Comparison of ENCODE assay signal across 10 cellular contexts in the genomic region with DNA sequence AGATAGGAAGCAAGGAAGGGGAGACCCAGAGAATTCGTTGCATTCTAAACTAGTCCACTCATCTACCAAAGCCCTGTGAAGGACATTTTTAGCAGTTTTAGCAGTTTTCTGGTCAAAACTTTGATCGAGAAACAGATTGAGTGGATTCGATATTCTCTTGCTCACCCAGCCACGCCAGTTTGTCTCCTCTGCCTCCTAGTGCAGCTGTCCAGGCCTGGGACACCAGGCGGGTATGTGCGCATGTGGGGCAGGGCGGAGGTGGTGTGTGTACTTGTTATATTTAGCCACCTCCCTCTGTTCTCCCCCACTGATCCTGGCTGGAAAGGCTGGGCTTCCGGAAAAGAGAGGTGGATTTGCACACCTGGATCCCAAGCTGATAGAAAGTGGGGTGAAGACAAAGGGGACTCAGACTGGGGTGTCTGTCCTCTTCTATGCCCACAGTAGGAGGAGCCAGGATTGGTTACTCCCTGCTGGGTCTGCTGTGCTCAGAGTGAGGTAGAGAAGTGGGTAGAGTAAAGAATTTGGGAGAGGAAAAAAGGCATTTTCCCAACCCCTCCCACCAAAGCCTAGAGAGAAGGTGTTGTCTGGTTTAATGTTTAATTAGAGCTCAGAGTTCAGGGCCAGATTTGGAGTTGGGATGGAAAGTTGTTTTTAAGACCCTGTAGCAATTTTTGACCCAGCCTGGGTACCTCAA. TPM values are rescaled to one million over a fixed set of nuclear protein-coding genes. Genes with fewer than 3 reads are reported as not detected.
A peak's percentile ranks its signal among the peaks of the same experiment; 100 is the strongest.
DNase-seq lines count a peak whose midpoint lies in the region; ATAC-seq, FAIRE-seq and TF ChIP-seq lines count a peak whose summit lies in the region.
"Had no signal": no experiment of that assay in that cellular context is flagged by ENCODE, and none has a peak within 500 bp of the region (broad histone marks: within the 10 kb centered on the region; RNA-seq: fewer than 3 reads in every experiment).

No MANE protein-coding gene starts in this region.

- H2BK12ac ChIP-seq in H1 (ENCODE audit: low read depth, low read length): 0 out of 2 replicates have a peak overlapping the region, but pooled peaks have one; percentile 50

- TF ChIP-seq RAD21 in H1 (IDR thresholded peaks at IDR 0.05 in 1 of 2, conservative IDR thresholded peaks at IDR 0.05 in 1 of 2; ENCODE audit: low read depth in 2 of 2, low read length in 2 of 2): no peak

- no peak overlapping the region for H4K5ac ChIP-seq in H1 (ENCODE audit: insufficient read length, low read depth, low read length)

- TF ChIP-seq CTCF in H1 (IDR thresholded peaks at IDR 0.05; ENCODE audit: control extremely low read depth in 1 of 3, insufficient read depth in 1 of 3, low read depth in 1 of 3, low read length in 3 of 3): no peak

- peaks cover 10 to 14% of the 10 kb centered on the region in 2 experiments for H4K20me1 ChIP-seq in H1 (replicated peaks in 1 of 2; ENCODE audit: control insufficient read depth in 1 of 2, insufficient read depth in 2 of 2, low read length in 2 of 2)

- DNase-seq in stimulated activated naive CD8-positive, alpha-beta T cell treated with anti-CD3 and anti-CD28 coated beads, Interleukin-15, Interleukin-2, amounts not matched to agents 100 U/mL and 50 U/mL, for 24 hours: no peak
- DNase-seq in H1 (ENCODE audit: low read depth in 1 of 2, low spot score in 2 of 2): no peak
- DNase-seq: DMS79 treated with DMSO at 0.1 percent for 48 hours, NCI-H774 had no signal

- H3K36me3 ChIP-seq in H1 (ENCODE audit: control insufficient read depth in 2 of 4, insufficient read depth in 4 of 4, low read length in 3 of 4) (no peaks in the 10 kb centered on the region), mucosa of rectum (ENCODE audit: control insufficient read depth in 2 of 2, insufficient read depth in 2 of 2, low read length in 2 of 2) (peaks cover 3 to 6% of the 10 kb centered on the region in 2 donors)

- H3K4me3 ChIP-seq in H1 (ENCODE audit: extremely low read depth in 1 of 4, insufficient read depth in 2 of 4, low read depth in 3 of 4, low read length in 4 of 4) (no peak overlapping the region), mucosa of rectum (ENCODE audit: low read length in 2 of 2) (peak overlapping the region; percentile 59 to 98)

- no peak for TF ChIP-seq EP300 in H1 (IDR thresholded peaks at IDR 0.05; ENCODE audit: borderline replicate concordance in 1 of 2, low read depth in 2 of 2, low read length in 2 of 2)

- FAIRE-seq in H1 (lab: Jason Lieb, UNC): no peak

- H3K27ac ChIP-seq in H1 (ENCODE audit: low read depth, low read length): no peak overlapping the region
- peak overlapping the region; percentile 86 for H3K27ac ChIP-seq in mucosa of rectum (ENCODE audit: low read depth in 2 of 2, low read length in 2 of 2)

- no peak overlapping the region for H2AFZ ChIP-seq in H1 (ENCODE audit: low read length)

- POLR2A ChIA-PET in H1 (lab: Charles Lee; ENCODE audit: partially characterized antibody): interaction anchor here (0.6 to 28.0 kb wide), 5 partner anchors 9 to 501 kb away, joined by 3 to 763 read pairs (median 5); a partner anchor contains a TSS

- H3K27ac Mint-ChIP-seq in stimulated activated naive CD8-positive, alpha-beta T cell treated with anti-CD3 and anti-CD28 coated beads, Interleukin-15, Interleukin-2, amounts not matched to agents 100 ng/mL and 50 ng/mL, for 24 hours: no peak overlapping the region

- H3K4me1 Mint-ChIP-seq in stimulated activated naive CD8-positive, alpha-beta T cell treated with anti-CD3 and anti-CD28 coated beads, Interleukin-15, Interleukin-2, amounts not matched to agents 100 ng/mL and 50 ng/mL, for 24 hours (ENCODE audit: low read depth): peaks cover 61% of the 10 kb centered on the region

- H3K14ac ChIP-seq in H1 (ENCODE audit: insufficient read length): no peak overlapping the region

- peaks cover 13% of the 10 kb centered on the region for H3K23me2 ChIP-seq in H1 (ENCODE audit: low read depth, low read length)

- peaks cover 11% of the 10 kb centered on the region for H3K27me3 Mint-ChIP-seq in stimulated activated naive CD8-positive, alpha-beta T cell treated with anti-CD3 and anti-CD28 coated beads, Interleukin-15, Interleukin-2, amounts not matched to agents 100 ng/mL and 50 ng/mL, for 24 hours

- peaks cover 0 to 27% (median 22%) of the 10 kb centered on the region in 4 experiments; a peak in 6 of 7 replicates for H3K4me1 ChIP-seq in H1 (replicated peaks in 1 of 4; ENCODE audit: control insufficient read depth in 3 of 4, insufficient read depth in 4 of 4, low read length in 3 of 4)
- H3K4me1 ChIP-seq in mucosa of rectum (ENCODE audit: control insufficient read depth in 2 of 2, insufficient read depth in 2 of 2, low read length in 2 of 2): peaks cover 57 to 69% of the 10 kb centered on the region in 2 donors

- H3K56ac ChIP-seq in H1 (replicated peaks; ENCODE audit: insufficient read length, low read depth, low read length): no peak overlapping the region

- no peak for TF ChIP-seq POLR2A in H1 (IDR thresholded peaks at IDR 0.05; ENCODE audit: control extremely low read depth in 1 of 2, low read depth in 2 of 2, low read length in 2 of 2)

- CTCF ChIA-PET in H1 (lab: Charles Lee; ENCODE audit: partially characterized antibody): interaction anchor here (1.1 to 42.4 kb wide), 5 partner anchors 8 to 868 kb away, joined by 3 to 1994 read pairs (median 8); a partner anchor contains a TSS

- no peak for ATAC-seq in stimulated activated naive CD8-positive, alpha-beta T cell treated with anti-CD3 and anti-CD28 coated beads, Interleukin-15, Interleukin-2, amounts not matched to agents 100 U/mL and 50 U/mL, for 24 hours
- ATAC-seq in GM18909 (IDR thresholded peaks at IDR 0.05; ENCODE audit: poor library complexity, unreplicated experiment) (no peak), GM19467 (IDR thresholded peaks at IDR 0.05; ENCODE audit: unreplicated experiment) (no peak), GM18511 (IDR thresholded peaks at IDR 0.05; ENCODE audit: unreplicated experiment) (no peak), HG02852 (IDR thresholded peaks at IDR 0.05; ENCODE audit: unreplicated experiment) (no peak)

- H3K4me2 ChIP-seq in H1 (ENCODE audit: insufficient read depth in 1 of 2, low read depth in 2 of 2, low read length in 2 of 2): no peak overlapping the region

- WGBS in H1 (ENCODE audit: extremely low coverage in 1 of 2, insufficient coverage in 1 of 2, insufficient read length in 1 of 2, insufficient replicate concordance in 2 of 2, low coverage in 1 of 2, low lambda C conversion rate in 2 of 2, missing lambda C conversion rate in 1 of 2), 2 experiments: 89% methylated on average over 8 of the region's 8 CpGs; no CpG with 5 or more reads in 1 of the 2 experiments

- no peaks in the 10 kb centered on the region for H3K9me3 ChIP-seq in H1 (ENCODE audit: insufficient read depth in 2 of 2, low read depth in 1 of 2, low read length in 1 of 2)
- H3K9me3 ChIP-seq in mucosa of rectum (ENCODE audit: control insufficient read depth in 2 of 2, low read length in 2 of 2): no peaks in the 10 kb centered on the region

- no peak overlapping the region for H4K8ac ChIP-seq in H1 (ENCODE audit: extremely low read depth, insufficient read depth, low read length)

- H3K36me3 Mint-ChIP-seq in stimulated activated naive CD8-positive, alpha-beta T cell treated with anti-CD3 and anti-CD28 coated beads, Interleukin-15, Interleukin-2, amounts not matched to agents 100 ng/mL and 50 ng/mL, for 24 hours (ENCODE audit: low read depth): peaks cover 37% of the 10 kb centered on the region

- H2BK20ac ChIP-seq in H1 (ENCODE audit: low read length): no peak overlapping the region

- H3K9ac ChIP-seq in H1 (replicated peaks in 1 of 4; ENCODE audit: extremely low read depth in 1 of 4, low read depth in 3 of 4, low read length in 3 of 4) (0 out of 7 replicates have a peak overlapping the region, but pooled peaks of 1 of the 4 experiments have one; percentile 2), mucosa of rectum (ENCODE audit: low read depth in 1 of 2, low read length in 2 of 2) (peak overlapping the region; percentile 61 to 74)

- peak overlapping the region; percentile 88; the same call in 1 of the 2 replicates for H2AK5ac ChIP-seq in H1 (ENCODE audit: low read depth, low read length)

- 0 out of 2 replicates have a peak overlapping the region, but pooled peaks have one; percentile 44 for H2BK5ac ChIP-seq in H1 (ENCODE audit: low read depth, low read length)

- no peak overlapping the region for H3K4ac ChIP-seq in H1 (replicated peaks; ENCODE audit: insufficient read length, low read depth, low read length)

- no peak overlapping the region for H3K23ac ChIP-seq in H1 (ENCODE audit: insufficient read length)

- H3K18ac ChIP-seq in H1 (ENCODE audit: extremely low read depth, low read length): no peak overlapping the region; the same call in 1 of the 2 replicates

- H3K79me2 ChIP-seq in H1 (ENCODE audit: control insufficient read depth in 1 of 2, insufficient read depth in 2 of 2, low read length in 2 of 2): peaks cover 0 to 8% of the 10 kb centered on the region in 2 experiments; a peak in 1 of 4 replicates

- no peak overlapping the region for H2BK120ac ChIP-seq in H1 (replicated peaks; ENCODE audit: low read depth, low read length)

- no peaks in the 10 kb centered on the region; the same call in none of the 2 replicates for H3K79me1 ChIP-seq in H1 (ENCODE audit: low read depth, low read length)

- no peak overlapping the region for H4K91ac ChIP-seq in H1 (replicated peaks; ENCODE audit: insufficient read length, low read length)

- H3K9me3 Mint-ChIP-seq in stimulated activated naive CD8-positive, alpha-beta T cell treated with anti-CD3 and anti-CD28 coated beads, Interleukin-15, Interleukin-2, amounts not matched to agents 100 ng/mL and 50 ng/mL, for 24 hours: no peaks in the 10 kb centered on the region

- H3K4me3 Mint-ChIP-seq in stimulated activated naive CD8-positive, alpha-beta T cell treated with anti-CD3 and anti-CD28 coated beads, Interleukin-15, Interleukin-2, amounts not matched to agents 100 ng/mL and 50 ng/mL, for 24 hours: peak overlapping the region; percentile 75

- peaks cover 0 to 2% (median 0%) of the 10 kb centered on the region in 4 experiments; a peak in 1 of 7 replicates for H3K27me3 ChIP-seq in H1 (replicated peaks in 1 of 4; ENCODE audit: control insufficient read depth in 3 of 4, extremely low read depth in 1 of 4, insufficient read depth in 3 of 4, low read length in 3 of 4)
- no peaks in the 10 kb centered on the region for H3K27me3 ChIP-seq in mucosa of rectum (ENCODE audit: control insufficient read depth in 2 of 2, insufficient read depth in 2 of 2, low read length in 2 of 2)

- H2BK15ac ChIP-seq in H1 (ENCODE audit: low read length): no peak overlapping the region

RNA-seq across cellular contexts. Expression of a gene that starts 3.8 kb away (rescaled TPM):
- total RNA-seq in H1 (2021; fragmentation: NEBNext Ultra II Directional; extraction: Animal tissue kit (Norgen Biotek cat#: 25700)): 46.8 and 48.0 TPM in 2 replicates
- polyA plus RNA-seq in H1 (2011; rRNA removed): 25.8 and 38.3 TPM in 2 replicates
- 33.6 TPM for polyA plus RNA-seq in H1 (2011; cell fraction: cytosol; rRNA removed)
- 78.1 TPM for polyA plus RNA-seq in H1 (2011; cell fraction: nucleus; rRNA removed)
- 36.7 to 43.4 TPM (median 39.1 TPM) in 4 replicates for polyA plus RNA-seq in H1 (2012, experiment 1 of 2)
- 56.7 TPM for polyA plus RNA-seq in H1 (2012, experiment 2 of 2)
- 34.7 TPM for polyA plus RNA-seq in H1 (2013, experiment 1 of 2)
- 32.6 TPM for polyA plus RNA-seq in H1 (2013, experiment 2 of 2)
- 15.1 and 20.9 TPM in 2 replicates for polyA minus RNA-seq in H1 (2011; rRNA and poly(A)+ RNA removed)
- polyA minus RNA-seq in H1 (2011; cell fraction: cytosol; rRNA and poly(A)+ RNA removed): 33.7 TPM
- 28.1 TPM for polyA minus RNA-seq in H1 (2011; cell fraction: nucleus; rRNA and poly(A)+ RNA removed)

RNA-seq across cellular contexts. Expression of a gene that starts 35.1 kb away (rescaled TPM):
- total RNA-seq in H1 (2021; fragmentation: NEBNext Ultra II Directional; extraction: Animal tissue kit (Norgen Biotek cat#: 25700)): 5.9 and 7.3 TPM in 2 replicates
- polyA plus RNA-seq in H1 (2011; rRNA removed): 10.6 and 12.0 TPM in 2 replicates
- 10.3 TPM for polyA plus RNA-seq in H1 (2011; cell fraction: cytosol; rRNA removed)
- polyA plus RNA-seq in H1 (2011; cell fraction: nucleus; rRNA removed): 27.7 TPM
- 5.9 to 11.9 TPM (median 8.7 TPM) in 4 replicates for polyA plus RNA-seq in H1 (2012, experiment 1 of 2)
- 6.4 TPM for polyA plus RNA-seq in H1 (2012, experiment 2 of 2)
- polyA plus RNA-seq in H1 (2013, experiment 1 of 2): 6.5 TPM
- polyA plus RNA-seq in H1 (2013, experiment 2 of 2): 6.3 TPM
- 11.9 TPM in 2 replicates for polyA minus RNA-seq in H1 (2011; rRNA and poly(A)+ RNA removed)
- 12.0 TPM for polyA minus RNA-seq in H1 (2011; cell fraction: cytosol; rRNA and poly(A)+ RNA removed)
- polyA minus RNA-seq in H1 (2011; cell fraction: nucleus; rRNA and poly(A)+ RNA removed): 15.1 TPM

RNA-seq across cellular contexts. Expression of a gene that starts 36.1 kb away (rescaled TPM):
- 52.4 and 54.7 TPM in 2 replicates for total RNA-seq in H1 (2021; fragmentation: NEBNext Ultra II Directional; extraction: Animal tissue kit (Norgen Biotek cat#: 25700))
- 34.1 and 43.5 TPM in 2 replicates for polyA plus RNA-seq in H1 (2011; rRNA removed)
- 30.7 TPM for polyA plus RNA-seq in H1 (2011; cell fraction: cytosol; rRNA removed)
- 122 TPM for polyA plus RNA-seq in H1 (2011; cell fraction: nucleus; rRNA removed)
- polyA plus RNA-seq in H1 (2012, experiment 1 of 2): 42.2 to 51.4 TPM (median 46.7 TPM) in 4 replicates
- polyA plus RNA-seq in H1 (2012, experiment 2 of 2): 37.7 TPM
- polyA plus RNA-seq in H1 (2013, experiment 1 of 2): 50.4 TPM
- 45.1 TPM for polyA plus RNA-seq in H1 (2013, experiment 2 of 2)
- polyA minus RNA-seq in H1 (2011; rRNA and poly(A)+ RNA removed): 43.0 and 47.3 TPM in 2 replicates
- 55.2 TPM for polyA minus RNA-seq in H1 (2011; cell fraction: cytosol; rRNA and poly(A)+ RNA removed)
- polyA minus RNA-seq in H1 (2011; cell fraction: nucleus; rRNA and poly(A)+ RNA removed): 107 TPM

RNA-seq across cellular contexts. Expression of a gene that starts 57.4 kb away (rescaled TPM):
- total RNA-seq in H1 (2021; fragmentation: NEBNext Ultra II Directional; extraction: Animal tissue kit (Norgen Biotek cat#: 25700)): 34.8 and 38.5 TPM in 2 replicates
- polyA plus RNA-seq in H1 (2011; rRNA removed): 98.2 and 117 TPM in 2 replicates
- 110 TPM for polyA plus RNA-seq in H1 (2011; cell fraction: cytosol; rRNA removed)
- 61.3 TPM for polyA plus RNA-seq in H1 (2011; cell fraction: nucleus; rRNA removed)
- 66.9 to 78.3 TPM (median 74.1 TPM) in 4 replicates for polyA plus RNA-seq in H1 (2012, experiment 1 of 2)
- polyA plus RNA-seq in H1 (2012, experiment 2 of 2): 91.5 TPM
- 48.0 TPM for polyA plus RNA-seq in H1 (2013, experiment 1 of 2)
- polyA plus RNA-seq in H1 (2013, experiment 2 of 2): 50.7 TPM
- polyA minus RNA-seq in H1 (2011; rRNA and poly(A)+ RNA removed): 50.6 and 52.5 TPM in 2 replicates
- polyA minus RNA-seq in H1 (2011; cell fraction: cytosol; rRNA and poly(A)+ RNA removed): 24.8 TPM
- polyA minus RNA-seq in H1 (2011; cell fraction: nucleus; rRNA and poly(A)+ RNA removed): 19.2 TPM

Comparison
In these comparisons a context has a peak if more than half of its experiments do, and no peak if none do; other contexts are left out.
1. H3K4me3 ChIP-seq: peak in mucosa of rectum (2 of 2); none in H1 (0 of 4).